Comparison of ENCODE assay signal across 19 cellular contexts in genomic region chr5:127885176-127885575, GRCh38.
A peak's percentile ranks its signal among the peaks of the same experiment; 100 is the strongest.
DNase-seq lines count a peak whose midpoint lies in the region; ATAC-seq, FAIRE-seq and TF ChIP-seq lines count a peak whose summit lies in the region.
"Had no signal": no experiment of that assay in that cellular context is flagged by ENCODE, and none has a peak within 500 bp of the region (broad histone marks: within the 10 kb centered on the region; RNA-seq: fewer than 3 reads in every experiment).

No MANE protein-coding gene starts in this region.

- no peak for FAIRE-seq in GM12891 (lab: Jason Lieb, UNC)
- FAIRE-seq: H54, islet of Langerhans, TTC549 had no signal

- H3K4me3 Mint-ChIP-seq in glutamatergic neuron (ENCODE audit: unreplicated experiment): no peak overlapping the region
- H3K4me3 Mint-ChIP-seq: activated naive CD8-positive, alpha-beta T cell treated with anti-CD3 and anti-CD28 coated beads, Interleukin-2, amount 10 ng/mL, durations not matched to agents 7 days and 5 days had no signal

- H3K4me1 Mint-ChIP-seq in glutamatergic neuron (ENCODE audit: low read depth, unreplicated experiment): peaks cover 5% of the 10 kb centered on the region
- H3K4me1 Mint-ChIP-seq: activated naive CD8-positive, alpha-beta T cell treated with anti-CD3 and anti-CD28 coated beads, Interleukin-2, amount 10 ng/mL, durations not matched to agents 7 days and 5 days had no signal

- no peak for TF ChIP-seq POLR2A in GM12891 (IDR thresholded peaks at IDR 0.05; ENCODE audit: low read depth, low read length)

- peak overlapping the region; percentile 73 for H3K27ac ChIP-seq in 22Rv1
- H3K27ac ChIP-seq: neutrophil, PC-9, right lobe of liver had no signal

- H3K36me3 Mint-ChIP-seq in glutamatergic neuron (ENCODE audit: unreplicated experiment): no peaks in the 10 kb centered on the region
- H3K36me3 Mint-ChIP-seq: activated naive CD8-positive, alpha-beta T cell treated with anti-CD3 and anti-CD28 coated beads, Interleukin-2, amount 10 ng/mL, durations not matched to agents 7 days and 5 days had no signal

- no peak overlapping the region for H3K27ac Mint-ChIP-seq in glutamatergic neuron (ENCODE audit: unreplicated experiment)
- H3K27ac Mint-ChIP-seq: activated naive CD8-positive, alpha-beta T cell treated with anti-CD3 and anti-CD28 coated beads, Interleukin-2, amount 10 ng/mL, durations not matched to agents 7 days and 5 days had no signal

- TF ChIP-seq CTCF in 22Rv1 (IDR thresholded peaks at IDR 0.05) (no peak), glutamatergic neuron (IDR thresholded peaks at IDR 0.05; ENCODE audit: partially characterized antibody, unreplicated experiment) (no peak)

- H3K9me3 Mint-ChIP-seq in glutamatergic neuron (ENCODE audit: unreplicated experiment): no peaks in the 10 kb centered on the region
- H3K9me3 Mint-ChIP-seq: activated naive CD8-positive, alpha-beta T cell treated with anti-CD3 and anti-CD28 coated beads, Interleukin-2, amount 10 ng/mL, durations not matched to agents 7 days and 5 days had no signal

- ATAC-seq in HG02798 (IDR thresholded peaks at IDR 0.05; ENCODE audit: poor library complexity, unreplicated experiment): no peak

- no peaks in the 10 kb centered on the region for H3K27me3 Mint-ChIP-seq in glutamatergic neuron (ENCODE audit: unreplicated experiment)
- H3K27me3 Mint-ChIP-seq: activated naive CD8-positive, alpha-beta T cell treated with anti-CD3 and anti-CD28 coated beads, Interleukin-2, amount 10 ng/mL, durations not matched to agents 7 days and 5 days had no signal

- peak; percentile 82 for DNase-seq in DMS 273 treated with DMSO at 0.1 percent for 48 hours (lab: John Stamatoyannopoulos, UW)
- DNase-seq in NCI-H524 treated with DMSO at 0.1 percent for 48 hours (lab: John Stamatoyannopoulos, UW): peak; percentile 70
- peak; percentile 23 for DNase-seq in glutamatergic neuron
- DNase-seq in iPS-NIHi11 (ENCODE audit: low spot score): no peak
- no peak for DNase-seq in GM12891 (ENCODE audit: insufficient read length, low spot score)
- DNase-seq in HPDE6-E6E7 (ENCODE audit: extremely low spot score): no peak
- DNase-seq: activated naive CD8-positive, alpha-beta T cell treated with anti-CD3 and anti-CD28 coated beads, Interleukin-2, amount 10 ng/mL, durations not matched to agents 7 days and 5 days; activated T-cell treated with anti-CD3 and anti-CD28 coated beads, Interleukin-2, amount 50 U/mL, for 48 hours; esophagus squamous epithelium; heart left ventricle; NCI-H2227 treated with DMSO at 0.1 percent for 48 hours; PC-9; right lobe of liver had no signal

TF ChIP-seq in GM12891, 5 proteins besides CTCF, POLR2A, EP300 and RAD21:
- TF ChIP-seq PAX5 (IDR thresholded peaks at IDR 0.05; ENCODE audit: insufficient read depth, low read length, severe bottlenecking) (no peak), POLR2AphosphoS5 (IDR thresholded peaks at IDR 0.05; ENCODE audit: low read depth, low read length) (no peak), SPI1 (IDR thresholded peaks at IDR 0.05; ENCODE audit: low read depth, low read length) (no peak), POU2F2 (IDR thresholded peaks at IDR 0.05; ENCODE audit: low read depth, low read length) (no peak), TAF1 (IDR thresholded peaks at IDR 0.05; ENCODE audit: low read depth, low read length) (no peak)
TF ChIP-seq in GM12891: peak in this region for 0.

Comparison
In these comparisons a context has a peak if more than half of its experiments do, and no peak if none do; other contexts are left out.
1. DNase-seq: peak in DMS 273 treated with DMSO at 0.1 percent for 48 hours (single experiment), NCI-H524 treated with DMSO at 0.1 percent for 48 hours (single experiment) and glutamatergic neuron (single experiment); none in iPS-NIHi11 (single experiment), GM12891 (single experiment) and HPDE6-E6E7 (single experiment).